11 cellular contexts compared by ENCODE assay signal in genomic region chr18:29154758-29155725, GRCh38.
A peak's percentile ranks its signal among the peaks of the same experiment; 100 is the strongest.
DNase-seq lines count a peak whose midpoint lies in the region; ATAC-seq and TF ChIP-seq lines count a peak whose summit lies in the region.
"Had no signal": no experiment of that assay in that cellular context is flagged by ENCODE, and none has a peak within 500 bp of the region (broad histone marks: within the 10 kb centered on the region; RNA-seq: fewer than 3 reads in every experiment).

No MANE protein-coding gene starts in this region.

- H3K27ac ChIP-seq in SJSA1 = peak overlapping the region; percentile 55
- H3K27ac ChIP-seq in adrenal gland = no peak overlapping the region

- intact Hi-C loops in adrenal gland (cut with DNase I) = no loop called here

- TF ChIP-seq POLR2A in adrenal gland (IDR thresholded peaks at IDR 0.05) = no peak

- TF ChIP-seq CTCF in fibroblast of the aortic adventitia (IDR thresholded peaks at IDR 0.05; ENCODE audit: insufficient read depth, low read length) = no peak
- no peak for TF ChIP-seq CTCF in adrenal gland (IDR thresholded peaks at IDR 0.05)

- H3K9me3 ChIP-seq in SJSA1 (replicated peaks) (no peaks in the 10 kb centered on the region), adrenal gland (replicated peaks in 1 of 3) (no peaks in the 10 kb centered on the region)

- 59 to 73% (median 66%) methylated on average over 9 of the region's 9 CpGs for WGBS in adrenal gland, 4 donors

- H3K36me3 ChIP-seq in SJSA1 (no peaks in the 10 kb centered on the region; the same call in 1 of the 2 replicates), adrenal gland (replicated peaks in 1 of 2) (no peaks in the 10 kb centered on the region)

- H3K4me3 ChIP-seq in SJSA1 (no peak overlapping the region), fibroblast of the aortic adventitia (ENCODE audit: low read depth, low read length) (no peak overlapping the region), adrenal gland (no peak overlapping the region)

- H3K4me1 ChIP-seq in SJSA1 (replicated peaks) (peaks cover 34% of the 10 kb centered on the region), adrenal gland (replicated peaks in 1 of 2) (no peaks in the 10 kb centered on the region)

- H3K27me3 ChIP-seq in SJSA1 (replicated peaks) = no peaks in the 10 kb centered on the region
- no peaks in the 10 kb centered on the region for H3K27me3 ChIP-seq in adrenal gland

- no peak for ATAC-seq in GM19035 (IDR thresholded peaks at IDR 0.05; ENCODE audit: unreplicated experiment)
- ATAC-seq: natural killer cell had no signal

- DNase-seq in NCI-H345 (lab: John Stamatoyannopoulos, UW) (peak; percentile 38), NCI-H345 treated with DMSO at 0.1 percent for 48 hours (lab: John Stamatoyannopoulos, UW; ENCODE audit: unreplicated experiment) (no peak), SJSA1 (ENCODE audit: low read depth in 1 of 2, low spot score in 2 of 2) (peak; percentile 48 to 79), fibroblast of the aortic adventitia (ENCODE audit: low read depth) (peak; percentile 89), adrenal gland (no peak), cerebellum (ENCODE audit: low spot score) (no peak), DMS 273 treated with DMSO at 0.1 percent for 48 hours (lab: John Stamatoyannopoulos, UW) (no peak)
- DNase-seq: activated CD4-positive, alpha-beta T cell treated with anti-CD3 and anti-CD28 coated beads, Interleukin-2, amount 10 ng/mL, durations not matched to agents 24 days and 14 days; activated naive CD8-positive, alpha-beta T cell treated with anti-CD3 and anti-CD28 coated beads, Interleukin-2, amount 10 ng/mL, durations not matched to agents 7 days and 5 days; natural killer cell had no signal

Comparison
In these comparisons a context has a peak if more than half of its experiments do, and no peak if none do; other contexts are left out.
1. DNase-seq: peak in NCI-H345 (single experiment), SJSA1 (2 of 2) and fibroblast of the aortic adventitia (single experiment); none in NCI-H345 treated with DMSO at 0.1 percent for 48 hours (single experiment), adrenal gland (0 of 7), cerebellum (single experiment) and DMS 273 treated with DMSO at 0.1 percent for 48 hours (single experiment).